8 cellular contexts compared by ENCODE assay signal in the genomic region with DNA sequence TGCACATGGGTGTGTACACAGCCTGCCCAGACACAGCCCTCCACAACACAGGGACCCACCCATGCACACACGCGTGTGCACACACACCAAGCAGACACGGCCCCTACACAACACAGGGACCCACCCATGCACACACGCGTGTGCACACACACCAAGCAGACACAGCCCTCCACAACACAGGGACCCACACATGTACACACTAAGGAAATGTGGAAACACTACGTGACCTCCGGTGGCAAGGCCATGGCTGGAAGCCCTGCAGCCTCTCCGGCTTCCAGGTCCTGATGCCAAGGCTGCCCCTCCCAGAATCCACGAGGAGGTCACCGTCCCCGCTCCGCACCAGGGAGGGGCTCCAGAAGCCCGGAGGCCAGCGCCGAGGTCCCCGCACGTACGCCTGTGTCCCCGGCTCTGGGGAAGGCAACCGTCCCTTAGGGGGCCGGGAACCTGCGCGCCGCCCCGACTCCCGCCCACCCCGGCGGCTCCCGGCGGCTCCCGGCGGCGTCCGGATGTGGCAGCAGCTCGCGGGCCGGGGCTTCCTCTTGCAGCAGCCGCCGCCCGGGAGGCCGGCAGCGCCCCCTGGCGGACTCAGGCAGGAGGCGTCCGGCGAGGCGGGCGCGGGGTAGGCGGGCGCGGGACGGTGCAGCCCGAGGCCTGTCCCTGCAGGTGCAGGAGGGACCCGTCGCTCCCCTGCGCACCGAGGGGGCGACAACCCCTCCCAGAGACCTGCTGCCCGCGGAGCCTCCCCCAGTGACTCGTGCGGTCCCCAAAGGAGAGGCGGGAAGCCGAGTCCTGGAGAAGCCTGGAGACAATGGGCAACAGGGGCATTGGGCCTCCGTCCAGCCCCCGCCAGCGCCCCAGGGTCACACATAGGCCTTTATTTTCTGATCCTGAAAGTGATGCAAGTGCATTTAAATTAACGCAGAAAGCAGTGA. TPM values are rescaled to one million over a fixed set of nuclear protein-coding genes. Genes with fewer than 3 reads are reported as not detected.
DNase-seq lines count a peak whose midpoint lies in the region; ATAC-seq and TF ChIP-seq lines count a peak whose summit lies in the region.

No MANE protein-coding gene starts in this region.

- peak overlapping the region; percentile 57 for H3K27ac ChIP-seq in Panc1 (ENCODE audit: low read length)

- H3K4me1 ChIP-seq in Panc1 (ENCODE audit: control insufficient read depth, insufficient read depth, low read length) = no peaks in the 10 kb centered on the region; the same call in 1 of the 2 replicates

- TF ChIP-seq CTCF in Panc1 (IDR thresholded peaks at IDR 0.05) (peak; percentile 88), fibroblast of mammary gland (conservative IDR thresholded peaks at IDR 0.05; ENCODE audit: control insufficient read depth, insufficient read depth, low read depth, low read length) (peak; percentile 27), natural killer cell (IDR thresholded peaks at IDR 0.05) (peak; percentile 78)

- DNase-seq in DMS 273 treated with DMSO at 0.1 percent for 48 hours (lab: John Stamatoyannopoulos, UW) (peak; percentile 8), HUDEP-2 (lab: John Stamatoyannopoulos, UW; ENCODE audit: unreplicated experiment in 76 of 76) (peak in 63 of 76 experiments; percentile 21 to 82 (median 54)), Panc1 (ENCODE audit: low read depth, low spot score) (no peak), fibroblast of mammary gland (ENCODE audit: low read depth) (peak; percentile 55), natural killer cell (peak; percentile 83)
- peak; percentile 83 to 88 for DNase-seq in activated T-cell treated with anti-CD3 and anti-CD28 coated beads, Interleukin-2, amount 50 U/mL, for 48 hours
- DNase-seq in stimulated activated naive CD4-positive, alpha-beta T cell (lab: John Stamatoyannopoulos, UW) = peak; percentile 61 to 86 (median 74)

- H3K27ac Mint-ChIP-seq in natural killer cell = peak overlapping the region in 1 of 2 donors; percentile 49

- H3K9me3 ChIP-seq in Panc1 (ENCODE audit: control insufficient read depth, insufficient read depth, low read depth, low read length) = no peaks in the 10 kb centered on the region

- POLR2A ChIA-PET in Panc1 (lab: Charles Lee) = no interaction called here

- H3K4me3 Mint-ChIP-seq in natural killer cell = peak overlapping the region; percentile 83

- H3K27me3 ChIP-seq in Panc1 (ENCODE audit: control insufficient read depth, insufficient read depth, low read length) = no peaks in the 10 kb centered on the region

- H3K36me3 ChIP-seq in Panc1 (ENCODE audit: control insufficient read depth, insufficient read depth, low read length) = no peaks in the 10 kb centered on the region

- no peaks in the 10 kb centered on the region for H3K36me3 Mint-ChIP-seq in natural killer cell

- no peaks in the 10 kb centered on the region for H3K9me3 Mint-ChIP-seq in natural killer cell

- intact Hi-C loops in Panc1 (cut with micrococcal nuclease; ENCODE audit: unreplicated experiment) = loop anchor here (10.0 kb wide), 1 partner anchor 449 kb away; no protein-coding TSS in a partner anchor
- intact Hi-C loops in natural killer cell (cut with micrococcal nuclease) = loop anchor here (1.0 to 2.0 kb wide), 2 partner anchors 97 to 452 kb away; a partner anchor contains a TSS

- BruUV-seq in Panc1 (replicated peaks; lab: Mats Ljungman, UMichigan) = no TSS peak

- ATAC-seq in GM21390 (IDR thresholded peaks at IDR 0.05; ENCODE audit: unreplicated experiment) (peak; percentile 96), Panc1 (peak; percentile 98), natural killer cell (peak; percentile 95 to 99 (median 98))

- peak overlapping the region; percentile 56 to 69 for H3K4me3 ChIP-seq in Panc1 (ENCODE audit: low read depth in 2 of 2, low read length in 2 of 2)
- H3K4me3 ChIP-seq in fibroblast of mammary gland (ENCODE audit: control insufficient read depth, low read depth, low read length) = peak overlapping the region; percentile 78

- CTCF ChIA-PET in Panc1 (lab: Charles Lee) = no interaction called here

- H3K4me1 Mint-ChIP-seq in natural killer cell = peaks cover 5% of the 10 kb centered on the region in 2 donors

- in situ Hi-C loops in Panc1 (cut with HindIII; ENCODE audit: low pct_unique_long_range_greater_than_20kb, low sequenced_read_pairs) = no loop called here

- no peaks in the 10 kb centered on the region for H3K27me3 Mint-ChIP-seq in natural killer cell (ENCODE audit: low read depth in 2 of 2)

RNA-seq across cellular contexts. Expression of a gene that starts 29.9 kb away (rescaled TPM):
- total RNA-seq in Panc1 (2021; ENCODE audit: unreplicated experiment) (4.8 TPM), natural killer cell (not detected)
- 9.2 TPM for polyA plus RNA-seq in Panc1 (2012; ENCODE audit: insufficient read length)

RNA-seq across cellular contexts. Expression of a gene that starts 59.5 kb away (rescaled TPM):
- total RNA-seq in Panc1 (2021; ENCODE audit: unreplicated experiment) = 4.8 TPM
- 7.1 TPM for polyA plus RNA-seq in Panc1 (2012; ENCODE audit: insufficient read length)
- under 1 TPM; 0.56 to 0.93 (median 0.72) TPM for total RNA-seq in natural killer cell

Comparison
In these comparisons a context has a peak if more than half of its experiments do, and no peak if none do; other contexts are left out.
1. CTCF ChIP-seq: peak in every context shown above with its lines; median percentile 88 in Panc1; 78 in natural killer cell; 27 in fibroblast of mammary gland.